Comparison of ENCODE assay signal across 22 cellular contexts in the genomic region with DNA sequence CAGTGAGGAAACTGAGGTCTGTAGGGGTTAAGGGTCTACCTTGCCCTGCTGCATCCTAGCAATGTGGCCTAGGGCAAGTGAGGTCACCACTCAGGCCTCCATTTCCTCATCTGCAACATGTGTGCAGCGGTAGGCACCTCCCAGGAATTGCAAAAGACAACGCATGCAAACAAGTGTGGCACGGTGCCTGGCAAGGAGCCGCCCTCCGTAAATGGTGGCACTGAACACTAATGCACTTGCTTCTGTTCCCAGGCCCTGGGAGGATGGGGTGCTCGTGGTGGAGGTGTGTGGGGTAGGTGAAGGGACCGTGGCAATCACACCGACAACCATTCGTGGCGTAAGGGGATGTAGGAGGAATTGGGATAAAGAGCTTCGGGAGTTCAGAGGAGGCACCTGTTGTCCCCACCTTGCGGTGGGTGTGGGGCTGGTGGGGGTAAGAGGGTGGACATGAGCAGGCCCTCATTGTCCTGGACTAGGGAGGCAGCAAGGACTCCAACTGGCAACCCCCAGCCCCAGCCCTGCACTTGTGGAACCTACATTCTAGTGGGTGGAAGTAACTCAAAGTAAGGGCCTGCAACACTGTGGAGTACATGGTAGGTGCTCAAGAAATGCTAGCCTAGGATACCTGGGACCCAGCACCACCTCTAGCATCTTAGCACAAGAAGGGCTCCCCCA. TPM values are rescaled to one million over a fixed set of nuclear protein-coding genes. Genes with fewer than 3 reads are reported as not detected.
DNase-seq lines count a peak whose midpoint lies in the region; ATAC-seq, FAIRE-seq and TF ChIP-seq lines count a peak whose summit lies in the region.
"Had no signal": no experiment of that assay in that cellular context is flagged by ENCODE, and none has a peak within 500 bp of the region (broad histone marks: within the 10 kb centered on the region; RNA-seq: fewer than 3 reads in every experiment).

No MANE protein-coding gene starts in this region.

- no peak overlapping the region for H3K4me3 ChIP-seq in HEK293 (ENCODE audit: low read depth, low read length)
- H3K4me3 ChIP-seq in RWPE2 (ENCODE audit: severe bottlenecking): no peak overlapping the region
- no peak overlapping the region for H3K4me3 ChIP-seq in gastrocnemius medialis
- H3K4me3 ChIP-seq in sigmoid colon: no peak overlapping the region
- H3K4me3 ChIP-seq: hepatocyte, prostate gland, suprapubic skin had no signal

- no peak for TF ChIP-seq EP300 in sigmoid colon (IDR thresholded peaks at IDR 0.05)

- CTCF ChIA-PET in HEK293 (lab: Yijun Ruan, JAX): no interaction called here

- H3K27ac ChIP-seq in HEK293 (ENCODE audit: extremely low read depth, low read depth, low read length) (no peak overlapping the region), RWPE2 (ENCODE audit: poor library complexity, severe bottlenecking) (no peak overlapping the region), gastrocnemius medialis (peak overlapping the region; percentile 51 to 96 (median 74)), sigmoid colon (no peak overlapping the region)
- H3K27ac ChIP-seq: hepatocyte, prostate gland, suprapubic skin had no signal

- H3K36me3 ChIP-seq in HEK293 (ENCODE audit: control insufficient read depth in 2 of 2, insufficient read depth in 1 of 2, low read length in 2 of 2) (no peaks in the 10 kb centered on the region), RWPE2 (ENCODE audit: low read depth) (no peaks in the 10 kb centered on the region), gastrocnemius medialis (peaks cover 0 to 7% of the 10 kb centered on the region in 2 donors), sigmoid colon (no peaks in the 10 kb centered on the region)
- H3K36me3 ChIP-seq: prostate gland had no signal

- no peaks in the 10 kb centered on the region for H3K4me1 ChIP-seq in HEK293 (ENCODE audit: control insufficient read depth, insufficient read depth, low read length)
- no peaks in the 10 kb centered on the region for H3K4me1 ChIP-seq in RWPE2 (ENCODE audit: insufficient read depth, poor library complexity, severe bottlenecking)
- peaks cover 75 to 79% of the 10 kb centered on the region in 2 donors for H3K4me1 ChIP-seq in gastrocnemius medialis
- peaks cover 0 to 33% (median 14%) of the 10 kb centered on the region in 4 donors for H3K4me1 ChIP-seq in sigmoid colon
- H3K4me1 ChIP-seq: prostate gland had no signal

- H3K27me3 ChIP-seq in RWPE2 (ENCODE audit: insufficient read depth, poor library complexity, severe bottlenecking) (no peaks in the 10 kb centered on the region), gastrocnemius medialis (no peaks in the 10 kb centered on the region), sigmoid colon (no peaks in the 10 kb centered on the region)
- H3K27me3 ChIP-seq: hepatocyte, suprapubic skin had no signal

- DNase-seq in RWPE2 (ENCODE audit: low spot score) (peak; percentile 45), left colon (no peak), gastrocnemius medialis (peak in 1 of 2 donors; percentile 74), sigmoid colon (no peak), GM12891 (ENCODE audit: insufficient read length, low spot score) (no peak), NCI-H2081 (lab: John Stamatoyannopoulos, UW) (no peak)
- DNase-seq: activated CD4-positive, alpha-beta memory T cell treated with anti-CD3 and anti-CD28 coated beads for 36 hours; activated naive CD4-positive, alpha-beta T cell treated with anti-CD3 and anti-CD28 coated beads, Interleukin-2, amount 50 U/mL, for 16 hours; activated T-cell treated with anti-CD3 and anti-CD28 coated beads for 4 hours; DMS79 treated with DMSO at 0.1 percent for 48 hours; endodermal cell; NCI-H2029; nephron progenitor cell; NK-92 treated with Interleukin-12 subunit alpha and Interleukin-12 subunit beta, amount 100 ng/mL, for 24 hours; RPMI8226; stimulated activated CD4-positive, alpha-beta T cell treated with anti-CD3 and anti-CD28 coated beads, Interleukin-12 subunit alpha, Interleukin-12 subunit beta, amount 100 ng/mL, for 4 hours had no signal

- H3K9me3 ChIP-seq in HEK293 (ENCODE audit: control insufficient read depth, insufficient read depth, low read depth, low read length): no peaks in the 10 kb centered on the region
- H3K9me3 ChIP-seq in RWPE2 (ENCODE audit: severe bottlenecking): no peaks in the 10 kb centered on the region
- H3K9me3 ChIP-seq in gastrocnemius medialis: no peaks in the 10 kb centered on the region
- H3K9me3 ChIP-seq in sigmoid colon: no peaks in the 10 kb centered on the region
- H3K9me3 ChIP-seq: prostate gland, suprapubic skin had no signal

- POLR2A ChIA-PET in HEK293 (lab: Yijun Ruan, JAX): no interaction called here

- ATAC-seq in RWPE2 (ENCODE audit: low read depth) (no peak), left colon (peak; percentile 68), gastrocnemius medialis (peak in 1 of 2 donors; percentile 19)
- ATAC-seq: HCT116 had no signal

- TF ChIP-seq CTCF in HEK293 (tag by site-specific recombination; IDR thresholded peaks at IDR 0.05): no peak
- no peak for TF ChIP-seq CTCF in RWPE2 (IDR thresholded peaks at IDR 0.05; ENCODE audit: poor library complexity, severe bottlenecking)
- TF ChIP-seq CTCF in gastrocnemius medialis (IDR thresholded peaks at IDR 0.05 in 4 of 5, conservative IDR thresholded peaks at IDR 0.05 in 1 of 5): no peak
- TF ChIP-seq CTCF in sigmoid colon (IDR thresholded peaks at IDR 0.05): no peak

- intact Hi-C loops in left colon (cut with DNase I, micrococcal nuclease): loop anchor here in 1 of 2 donors (10.0 kb wide), 1 partner anchor 45 kb away; no protein-coding TSS in a partner anchor
- intact Hi-C loops in gastrocnemius medialis (cut with DNase I; ENCODE audit: low total_unique reads): loop anchor here (2.0 kb wide), 1 partner anchor 17 kb away; no protein-coding TSS in a partner anchor
- intact Hi-C loops in sigmoid colon (cut with DNase I): no loop called here

- FAIRE-seq in GM12891 (lab: Jason Lieb, UNC): no peak
- FAIRE-seq: islet of Langerhans had no signal

- in situ Hi-C loops in gastrocnemius medialis (cut with MboI; ENCODE audit: low sequenced_read_pairs in 4 of 4): no loop called here

- 62 to 79% methylated on average over 12 of the region's 12 CpGs for WGBS in sigmoid colon, 2 donors

- TF ChIP-seq POLR2A in gastrocnemius medialis (IDR thresholded peaks at IDR 0.05) (no peak), sigmoid colon (IDR thresholded peaks at IDR 0.05) (no peak), GM12891 (IDR thresholded peaks at IDR 0.05; ENCODE audit: low read depth, low read length) (no peak)

TF ChIP-seq in HEK293, 187 proteins besides CTCF, POLR2A, EP300 and RAD21 (continues in another document):
- TF ChIP-seq SCRT2 (tag by site-specific recombination; IDR thresholded peaks at IDR 0.05) (peak; percentile 47; the same call in 1 of the 2 replicates), ZNF133 (tag by site-specific recombination; IDR thresholded peaks at IDR 0.05) (no peak), SP3 (tag by site-specific recombination; IDR thresholded peaks at IDR 0.05) (no peak)
- TF ChIP-seq, protein P1, sequence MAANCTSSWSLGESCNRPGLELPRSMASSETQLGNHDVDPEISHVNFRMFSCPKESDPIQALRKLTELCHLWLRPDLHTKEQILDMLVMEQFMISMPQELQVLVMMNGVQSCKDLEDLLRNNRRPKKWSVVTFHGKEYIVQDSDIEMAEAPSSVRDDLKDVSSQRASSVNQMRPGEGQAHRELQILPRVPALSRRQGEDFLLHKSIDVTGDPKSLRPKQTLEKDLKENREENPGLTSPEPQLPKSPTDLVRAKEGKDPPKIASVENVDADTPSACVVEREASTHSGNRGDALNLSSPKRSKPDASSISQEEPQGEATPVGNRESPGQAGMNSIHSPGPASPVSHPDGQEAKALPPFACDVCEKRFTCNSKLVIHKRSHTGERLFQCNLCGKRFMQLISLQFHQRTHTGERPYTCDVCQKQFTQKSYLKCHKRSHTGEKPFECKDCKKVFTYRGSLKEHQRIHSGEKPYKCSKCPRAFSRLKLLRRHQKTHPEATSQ (tag by site-specific recombination; IDR thresholded peaks at IDR 0.05): no peak

TF ChIP-seq in GM12891, 5 proteins besides CTCF, POLR2A, EP300 and RAD21:
- no peak for TF ChIP-seq TAF1 (IDR thresholded peaks at IDR 0.05; ENCODE audit: low read depth, low read length)
- TF ChIP-seq POU2F2 (IDR thresholded peaks at IDR 0.05; ENCODE audit: low read depth, low read length): no peak
- TF ChIP-seq POLR2AphosphoS5 (IDR thresholded peaks at IDR 0.05; ENCODE audit: low read depth, low read length): no peak
- TF ChIP-seq SPI1 (IDR thresholded peaks at IDR 0.05; ENCODE audit: low read depth, low read length): no peak
- TF ChIP-seq PAX5 (IDR thresholded peaks at IDR 0.05; ENCODE audit: insufficient read depth, low read length, severe bottlenecking): no peak

RNA-seq across cellular contexts. Expression of a gene that starts 26.0 kb away (rescaled TPM):
- total RNA-seq in left colon: 1 to 10 TPM; 3.4 to 4.6 TPM
- 100 to 1,000 TPM; 122 to 266 (median 150) TPM for total RNA-seq in gastrocnemius medialis
- 10 to 100 TPM; 12.4 to 20.6 (median 18.1) TPM for total RNA-seq in sigmoid colon
- 1 to 10 TPM; 1.6 to 9.4 (median 6.6) TPM for polyA plus RNA-seq in sigmoid colon
- polyA plus RNA-seq in GM12891 (2012; ENCODE audit: low read depth, missing spikeins): 0.05 TPM
- total RNA-seq: activated CD4-positive, alpha-beta memory T cell treated with anti-CD3 and anti-CD28 coated beads for 36 hours had no signal

Comparison
In these comparisons a context has a peak if more than half of its experiments do, and no peak if none do; other contexts are left out.
1. H3K27ac ChIP-seq: peak in gastrocnemius medialis (4 of 4); none in HEK293 (single experiment), RWPE2 (single experiment) and sigmoid colon (0 of 4).
2. RNA of a gene that starts 26.0 kb away (total RNA-seq): 122 to 266 TPM in gastrocnemius medialis; 12.4 to 20.6 TPM in sigmoid colon and 3.4 to 4.6 TPM in left colon; every median in the first group is over 4 times any median in the second.